10 cellular contexts compared by ENCODE assay signal in the genomic region with DNA sequence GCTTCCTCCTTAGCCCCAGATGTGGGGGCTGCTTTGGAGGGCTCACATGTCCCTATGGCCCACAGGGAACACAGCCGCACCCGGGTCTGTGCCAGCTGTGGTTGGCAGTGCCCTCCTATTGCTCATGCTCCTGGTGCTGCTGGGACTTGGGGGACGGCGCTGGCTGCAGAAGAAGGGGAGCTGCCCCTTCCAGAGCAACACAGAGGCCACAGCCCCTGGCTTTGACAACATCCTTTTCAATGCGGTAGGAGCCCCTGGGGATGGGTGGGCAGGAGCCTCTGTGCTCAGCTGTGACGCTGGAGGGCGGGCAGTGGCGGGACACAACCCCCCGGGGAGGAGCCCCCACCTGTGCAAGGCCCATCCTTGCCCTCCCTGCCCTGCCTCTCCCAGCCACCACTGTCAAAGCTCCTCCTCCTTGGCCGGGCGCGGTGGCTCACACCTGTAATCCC. TPM values are rescaled to one million over a fixed set of nuclear protein-coding genes. Genes with fewer than 3 reads are reported as not detected.
A peak's percentile ranks its signal among the peaks of the same experiment; 100 is the strongest.
DNase-seq lines count a peak whose midpoint lies in the region; ATAC-seq and TF ChIP-seq lines count a peak whose summit lies in the region.
"Had no signal": no experiment of that assay in that cellular context is flagged by ENCODE, and none has a peak within 500 bp of the region (broad histone marks: within the 10 kb centered on the region; RNA-seq: fewer than 3 reads in every experiment).

No MANE protein-coding gene starts in this region.

- H3K79me2 ChIP-seq in HCT116 (ENCODE audit: insufficient read depth, low read length) = peaks cover 18% of the 10 kb centered on the region

- BruUV-seq in HCT116 (replicated peaks; lab: Mats Ljungman, UMichigan) = no TSS peak

- peaks cover 2 to 14% of the 10 kb centered on the region in 2 experiments; a peak in 2 of 4 replicates for H3K4me1 ChIP-seq in HCT116 (ENCODE audit: control insufficient read depth in 1 of 2, insufficient read depth in 2 of 2, low read length in 2 of 2)
- peaks cover 46 to 63% of the 10 kb centered on the region in 2 donors for H3K4me1 ChIP-seq in duodenal mucosa (ENCODE audit: control insufficient read depth in 1 of 2, insufficient read depth in 2 of 2, low read length in 2 of 2)
- peaks cover 18% of the 10 kb centered on the region for H3K4me1 ChIP-seq in prostate gland (replicated peaks)

- H3K9ac ChIP-seq in HCT116 (ENCODE audit: low read length) = no peak overlapping the region
- H3K9ac ChIP-seq in duodenal mucosa (ENCODE audit: low read depth in 1 of 2, low read length in 2 of 2) = peak overlapping the region; percentile 68 to 79

- no peak overlapping the region for H2AFZ ChIP-seq in HCT116 (ENCODE audit: low read depth, low read length, poor library complexity, severe bottlenecking)

- H3K36me3 ChIP-seq in HCT116 (ENCODE audit: control insufficient read depth in 1 of 2, insufficient read depth in 2 of 2, low read length in 2 of 2) = peaks cover 23 to 25% of the 10 kb centered on the region in 2 experiments; a peak in 3 of 4 replicates
- H3K36me3 ChIP-seq in duodenal mucosa (ENCODE audit: control insufficient read depth in 1 of 2, insufficient read depth in 2 of 2, low read length in 2 of 2) = peaks cover 22 to 36% of the 10 kb centered on the region in 2 donors
- H3K36me3 ChIP-seq in prostate gland = peaks cover 6 to 13% of the 10 kb centered on the region in 2 donors

- H3K27ac Mint-ChIP-seq in progenitor cell of endocrine pancreas = no peak overlapping the region

- H3K27ac ChIP-seq in HCT116 (ENCODE audit: low read depth, low read length) (no peak overlapping the region), duodenal mucosa (ENCODE audit: low read depth, low read length) (peak overlapping the region; percentile 95), prostate gland (peak overlapping the region; percentile 71 to 75)

- H3K4me3 ChIP-seq in HCT116 (replicated peaks in 1 of 2; ENCODE audit: low read depth in 1 of 2, low read length in 2 of 2) = no peak overlapping the region
- peak overlapping the region; percentile 32 to 35 for H3K4me3 ChIP-seq in duodenal mucosa (ENCODE audit: low read depth in 1 of 2, low read length in 2 of 2)
- no peak overlapping the region for H3K4me3 ChIP-seq in prostate gland

- WGBS in prostate gland = 63% methylated on average over 10 of the region's 12 CpGs

- peaks cover 5% of the 10 kb centered on the region for H3K36me3 Mint-ChIP-seq in progenitor cell of endocrine pancreas (ENCODE audit: insufficient read depth)

- RAD21 ChIA-PET in HCT116 (lab: Charles Lee; ENCODE audit: low non-redundant PET in 1 of 2, low total read pairs in 2 of 2, uncharacterized antibody in 2 of 2, unreplicated experiment in 2 of 2) = no interaction called here

- no peak for TF ChIP-seq POLR2A in HCT116 (IDR thresholded peaks at IDR 0.05; ENCODE audit: borderline replicate concordance, extremely low read depth, insufficient read depth, insufficient read length)
- no peak for TF ChIP-seq POLR2A in prostate gland (IDR thresholded peaks at IDR 0.05)

- no peak for TF ChIP-seq RAD21 in HCT116 (IDR thresholded peaks at IDR 0.05; ENCODE audit: low read depth)

- TF ChIP-seq CTCF in HCT116 (IDR thresholded peaks at IDR 0.05 in 2 of 3, conservative IDR thresholded peaks at IDR 0.05 in 1 of 3; ENCODE audit: borderline replicate concordance in 1 of 3, insufficient read depth in 1 of 3, low read depth in 2 of 3, low read length in 2 of 3) (no peak), prostate gland (IDR thresholded peaks at IDR 0.05) (no peak), progenitor cell of endocrine pancreas (IDR thresholded peaks at IDR 0.05; ENCODE audit: unreplicated experiment) (no peak)

- DNase-seq in HCT116 (ENCODE audit: low read depth, low spot score) = no peak
- DNase-seq in prostate gland (ENCODE audit: low spot score) = no peak
- DNase-seq in progenitor cell of endocrine pancreas (ENCODE audit: low spot score, unreplicated experiment) = no peak
- DNase-seq in NCI-H1105 (lab: John Stamatoyannopoulos, UW) = no peak
- no peak for DNase-seq in LoVo (ENCODE audit: low spot score)
- DNase-seq: activated CD4-positive, alpha-beta T cell treated with anti-CD3 and anti-CD28 coated beads, Interleukin-2, amount 50 U/mL, for 1 hour; GDM1; HCEC 1CT; NCI-H345 had no signal

- H4K20me1 ChIP-seq in HCT116 (ENCODE audit: insufficient read depth) = no peaks in the 10 kb centered on the region

- POLR2A ChIA-PET in HCT116 (lab: Charles Lee) = interaction anchor here (0.8 to 0.9 kb wide), 2 partner anchors 15 to 25 kb away, joined by 3 to 4 read pairs; no protein-coding TSS in a partner anchor

- H3K9me3 Mint-ChIP-seq in progenitor cell of endocrine pancreas (ENCODE audit: low read depth) = no peaks in the 10 kb centered on the region

- H3K27me3 Mint-ChIP-seq in progenitor cell of endocrine pancreas = no peaks in the 10 kb centered on the region

- CTCF ChIA-PET in HCT116 (lab: Charles Lee) = no interaction called here

- ATAC-seq in HCT116 = peak; percentile 14

- no peaks in the 10 kb centered on the region for H3K9me3 ChIP-seq in HCT116 (ENCODE audit: control insufficient read depth in 1 of 2, insufficient read depth in 1 of 2, low read depth in 1 of 2, low read length in 2 of 2)
- no peaks in the 10 kb centered on the region for H3K9me3 ChIP-seq in duodenal mucosa (ENCODE audit: control insufficient read depth in 1 of 2, low read length in 2 of 2)
- no peaks in the 10 kb centered on the region for H3K9me3 ChIP-seq in prostate gland

- H3K9me2 ChIP-seq in HCT116 (ENCODE audit: insufficient read depth) = no peaks in the 10 kb centered on the region

- intact Hi-C loops in HCT116 (cut with micrococcal nuclease) = no loop called here
- intact Hi-C loops in prostate gland (cut with DNase I) = no loop called here

- no peak overlapping the region for H3K4me3 Mint-ChIP-seq in progenitor cell of endocrine pancreas (ENCODE audit: low read depth)

- H3K4me1 Mint-ChIP-seq in progenitor cell of endocrine pancreas (ENCODE audit: low read depth) = no peaks in the 10 kb centered on the region

- no peaks in the 10 kb centered on the region for H3K27me3 ChIP-seq in HCT116 (ENCODE audit: insufficient read depth, low read length)
- H3K27me3 ChIP-seq in duodenal mucosa (ENCODE audit: control insufficient read depth in 1 of 2, insufficient read depth in 2 of 2, low read length in 2 of 2) = no peaks in the 10 kb centered on the region
- H3K27me3 ChIP-seq in prostate gland (replicated peaks; ENCODE audit: insufficient read depth) = no peaks in the 10 kb centered on the region

- no peak overlapping the region for H3K4me2 ChIP-seq in HCT116 (ENCODE audit: low read length)

TF ChIP-seq in HCT116, 20 proteins besides CTCF, POLR2A, EP300 and RAD21:
- no peak for TF ChIP-seq SRF (IDR thresholded peaks at IDR 0.05; ENCODE audit: low read depth)
- TF ChIP-seq, protein P1, sequence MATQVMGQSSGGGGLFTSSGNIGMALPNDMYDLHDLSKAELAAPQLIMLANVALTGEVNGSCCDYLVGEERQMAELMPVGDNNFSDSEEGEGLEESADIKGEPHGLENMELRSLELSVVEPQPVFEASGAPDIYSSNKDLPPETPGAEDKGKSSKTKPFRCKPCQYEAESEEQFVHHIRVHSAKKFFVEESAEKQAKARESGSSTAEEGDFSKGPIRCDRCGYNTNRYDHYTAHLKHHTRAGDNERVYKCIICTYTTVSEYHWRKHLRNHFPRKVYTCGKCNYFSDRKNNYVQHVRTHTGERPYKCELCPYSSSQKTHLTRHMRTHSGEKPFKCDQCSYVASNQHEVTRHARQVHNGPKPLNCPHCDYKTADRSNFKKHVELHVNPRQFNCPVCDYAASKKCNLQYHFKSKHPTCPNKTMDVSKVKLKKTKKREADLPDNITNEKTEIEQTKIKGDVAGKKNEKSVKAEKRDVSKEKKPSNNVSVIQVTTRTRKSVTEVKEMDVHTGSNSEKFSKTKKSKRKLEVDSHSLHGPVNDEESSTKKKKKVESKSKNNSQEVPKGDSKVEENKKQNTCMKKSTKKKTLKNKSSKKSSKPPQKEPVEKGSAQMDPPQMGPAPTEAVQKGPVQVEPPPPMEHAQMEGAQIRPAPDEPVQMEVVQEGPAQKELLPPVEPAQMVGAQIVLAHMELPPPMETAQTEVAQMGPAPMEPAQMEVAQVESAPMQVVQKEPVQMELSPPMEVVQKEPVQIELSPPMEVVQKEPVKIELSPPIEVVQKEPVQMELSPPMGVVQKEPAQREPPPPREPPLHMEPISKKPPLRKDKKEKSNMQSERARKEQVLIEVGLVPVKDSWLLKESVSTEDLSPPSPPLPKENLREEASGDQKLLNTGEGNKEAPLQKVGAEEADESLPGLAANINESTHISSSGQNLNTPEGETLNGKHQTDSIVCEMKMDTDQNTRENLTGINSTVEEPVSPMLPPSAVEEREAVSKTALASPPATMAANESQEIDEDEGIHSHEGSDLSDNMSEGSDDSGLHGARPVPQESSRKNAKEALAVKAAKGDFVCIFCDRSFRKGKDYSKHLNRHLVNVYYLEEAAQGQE (IDR thresholded peaks at IDR 0.05; ENCODE audit: low read depth) = no peak
- TF ChIP-seq YY1 (IDR thresholded peaks at IDR 0.05; ENCODE audit: extremely low read depth, insufficient replicate concordance, low read depth, low read length) = no peak
- TF ChIP-seq ZNF274 (IDR thresholded peaks at IDR 0.05; ENCODE audit: low read depth, low read length) = no peak
TF ChIP-seq in HCT116: peak in this region for 0.

RNA-seq across cellular contexts. Expression of a gene that starts 6.3 kb away (rescaled TPM):
- total RNA-seq in HCT116 (2021; ENCODE audit: unreplicated experiment) (311 TPM), prostate gland (100 to 1,000 TPM; 399 to 528 TPM), progenitor cell of endocrine pancreas (297 and 310 TPM in 2 replicates)
- 465 and 468 TPM in 2 replicates for polyA plus RNA-seq in HCT116 (2012)

RNA-seq across cellular contexts. Expression of a gene that starts 7.7 kb away (rescaled TPM):
- total RNA-seq in HCT116 (2021; ENCODE audit: unreplicated experiment) (17.3 TPM), prostate gland (10 to 100 TPM in 1 of 2 donors, 1 to 10 TPM in 1; 5.2 to 17.7 TPM), progenitor cell of endocrine pancreas (36.7 and 40.0 TPM in 2 replicates)
- polyA plus RNA-seq in HCT116 (2012) = 8.0 and 9.5 TPM in 2 replicates

RNA-seq across cellular contexts. Expression of a gene that starts 10.6 kb away (rescaled TPM):
- total RNA-seq in HCT116 (2021; ENCODE audit: unreplicated experiment) (148 TPM), prostate gland (100 to 1,000 TPM; 139 to 212 TPM), progenitor cell of endocrine pancreas (168 and 169 TPM in 2 replicates)
- 165 and 168 TPM in 2 replicates for polyA plus RNA-seq in HCT116 (2012)

RNA-seq across cellular contexts. Expression of a gene that starts 17.6 kb away (rescaled TPM):
- total RNA-seq in HCT116 (2021; ENCODE audit: unreplicated experiment) = 7.1 TPM
- polyA plus RNA-seq in HCT116 (2012) = 3.8 and 4.0 TPM in 2 replicates
- total RNA-seq in prostate gland = 10 to 100 TPM in 1 of 2 donors, 1 to 10 TPM in 1; 3.6 to 10.1 TPM
- total RNA-seq in progenitor cell of endocrine pancreas = 5.1 and 5.8 TPM in 2 replicates

RNA-seq across cellular contexts. Expression of a gene that starts 26.5 kb away (rescaled TPM):
- total RNA-seq in HCT116 (2021; ENCODE audit: unreplicated experiment) (28.4 TPM), prostate gland (10 to 100 TPM; 23.6 to 24.2 TPM), progenitor cell of endocrine pancreas (23.4 and 23.8 TPM in 2 replicates)
- 13.7 and 13.9 TPM in 2 replicates for polyA plus RNA-seq in HCT116 (2012)

Comparison
In these comparisons a context has a peak if more than half of its experiments do, and no peak if none do; other contexts are left out.
1. H3K4me3 ChIP-seq: peak in duodenal mucosa (2 of 2); none in HCT116 (0 of 2) and prostate gland (0 of 2).